1 cellular context compared by ENCODE assay signal in the genomic region with DNA sequence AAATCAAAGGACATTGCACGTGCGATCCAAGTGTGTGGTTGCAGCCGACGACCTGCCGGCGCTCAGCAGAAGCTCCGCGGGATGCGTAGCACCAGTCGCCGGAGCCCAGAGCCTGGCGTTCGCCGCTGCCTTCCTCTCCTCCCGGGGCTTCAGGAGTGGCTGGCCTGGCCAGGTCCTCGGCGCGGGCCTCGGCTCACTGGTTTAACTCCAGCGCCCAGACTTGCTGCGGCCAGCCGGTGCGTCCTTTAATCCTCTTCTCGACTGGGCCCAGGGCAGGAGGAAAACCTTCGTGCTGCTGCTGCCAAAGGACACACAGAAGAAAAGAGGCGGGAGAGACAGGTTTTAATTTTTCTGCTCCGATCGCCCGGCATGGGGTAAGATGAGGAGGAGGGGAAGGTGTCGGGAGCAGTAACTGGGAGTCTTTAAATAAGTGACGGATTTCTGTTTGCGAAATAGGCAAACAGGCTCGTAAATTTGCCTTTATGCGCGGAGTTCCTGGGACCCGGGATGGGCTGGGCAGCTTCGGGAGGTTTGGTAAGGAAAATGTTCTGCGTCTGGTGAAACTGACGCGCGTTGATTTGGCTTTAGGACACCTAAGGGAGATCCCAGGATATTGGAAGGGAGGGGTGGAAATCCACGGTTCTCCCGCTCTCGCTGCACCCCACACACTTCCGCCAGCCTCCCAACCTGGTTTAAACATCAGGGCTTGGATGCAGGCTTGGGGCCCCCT.
TF ChIP-seq lines count a peak whose summit lies in the region.

No MANE protein-coding gene starts in this region.

TF ChIP-seq in HepG2, 621 proteins besides CTCF, POLR2A, EP300 and RAD21:
- TF ChIP-seq ZNF225 (CRISPR knock-in tag; IDR thresholded peaks at IDR 0.05): no peak
- TF ChIP-seq, protein P1, sequence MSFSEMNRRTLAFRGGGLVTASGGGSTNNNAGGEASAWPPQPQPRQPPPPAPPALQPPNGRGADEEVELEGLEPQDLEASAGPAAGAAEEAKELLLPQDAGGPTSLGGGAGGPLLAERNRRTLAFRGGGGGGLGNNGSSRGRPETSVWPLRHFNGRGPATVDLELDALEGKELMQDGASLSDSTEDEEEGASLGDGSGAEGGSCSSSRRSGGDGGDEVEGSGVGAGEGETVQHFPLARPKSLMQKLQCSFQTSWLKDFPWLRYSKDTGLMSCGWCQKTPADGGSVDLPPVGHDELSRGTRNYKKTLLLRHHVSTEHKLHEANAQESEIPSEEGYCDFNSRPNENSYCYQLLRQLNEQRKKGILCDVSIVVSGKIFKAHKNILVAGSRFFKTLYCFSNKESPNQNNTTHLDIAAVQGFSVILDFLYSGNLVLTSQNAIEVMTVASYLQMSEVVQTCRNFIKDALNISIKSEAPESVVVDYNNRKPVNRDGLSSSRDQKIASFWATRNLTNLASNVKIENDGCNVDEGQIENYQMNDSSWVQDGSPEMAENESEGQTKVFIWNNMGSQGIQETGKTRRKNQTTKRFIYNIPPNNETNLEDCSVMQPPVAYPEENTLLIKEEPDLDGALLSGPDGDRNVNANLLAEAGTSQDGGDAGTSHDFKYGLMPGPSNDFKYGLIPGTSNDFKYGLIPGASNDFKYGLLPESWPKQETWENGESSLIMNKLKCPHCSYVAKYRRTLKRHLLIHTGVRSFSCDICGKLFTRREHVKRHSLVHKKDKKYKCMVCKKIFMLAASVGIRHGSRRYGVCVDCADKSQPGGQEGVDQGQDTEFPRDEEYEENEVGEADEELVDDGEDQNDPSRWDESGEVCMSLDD (CRISPR knock-in tag; IDR thresholded peaks at IDR 0.05; ENCODE audit: borderline replicate concordance): no peak
- peak; percentile 93 for TF ChIP-seq EZH2 (conservative IDR thresholded peaks at IDR 0.05; ENCODE audit: low read depth, low read length)
- no peak for TF ChIP-seq ZNF598 (CRISPR knock-in tag; IDR thresholded peaks at IDR 0.05; ENCODE audit: borderline replicate concordance)
- 0 out of 2 replicates have a peak, but pooled peaks have one; percentile 5 for TF ChIP-seq BHLHE40 (IDR thresholded peaks at IDR 0.05; ENCODE audit: low read length)
- TF ChIP-seq, protein P2, sequence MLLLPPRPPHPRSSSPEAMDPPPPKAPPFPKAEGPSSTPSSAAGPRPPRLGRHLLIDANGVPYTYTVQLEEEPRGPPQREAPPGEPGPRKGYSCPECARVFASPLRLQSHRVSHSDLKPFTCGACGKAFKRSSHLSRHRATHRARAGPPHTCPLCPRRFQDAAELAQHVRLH (CRISPR knock-in tag; IDR thresholded peaks at IDR 0.05; ENCODE audit: borderline replicate concordance, low read depth): no peak
- TF ChIP-seq NCOA2 (CRISPR knock-in tag; IDR thresholded peaks at IDR 0.05): no peak
- no peak for TF ChIP-seq ZNF292 (CRISPR knock-in tag; IDR thresholded peaks at IDR 0.05; ENCODE audit: borderline replicate concordance, low read depth)
- TF ChIP-seq, protein P3, sequence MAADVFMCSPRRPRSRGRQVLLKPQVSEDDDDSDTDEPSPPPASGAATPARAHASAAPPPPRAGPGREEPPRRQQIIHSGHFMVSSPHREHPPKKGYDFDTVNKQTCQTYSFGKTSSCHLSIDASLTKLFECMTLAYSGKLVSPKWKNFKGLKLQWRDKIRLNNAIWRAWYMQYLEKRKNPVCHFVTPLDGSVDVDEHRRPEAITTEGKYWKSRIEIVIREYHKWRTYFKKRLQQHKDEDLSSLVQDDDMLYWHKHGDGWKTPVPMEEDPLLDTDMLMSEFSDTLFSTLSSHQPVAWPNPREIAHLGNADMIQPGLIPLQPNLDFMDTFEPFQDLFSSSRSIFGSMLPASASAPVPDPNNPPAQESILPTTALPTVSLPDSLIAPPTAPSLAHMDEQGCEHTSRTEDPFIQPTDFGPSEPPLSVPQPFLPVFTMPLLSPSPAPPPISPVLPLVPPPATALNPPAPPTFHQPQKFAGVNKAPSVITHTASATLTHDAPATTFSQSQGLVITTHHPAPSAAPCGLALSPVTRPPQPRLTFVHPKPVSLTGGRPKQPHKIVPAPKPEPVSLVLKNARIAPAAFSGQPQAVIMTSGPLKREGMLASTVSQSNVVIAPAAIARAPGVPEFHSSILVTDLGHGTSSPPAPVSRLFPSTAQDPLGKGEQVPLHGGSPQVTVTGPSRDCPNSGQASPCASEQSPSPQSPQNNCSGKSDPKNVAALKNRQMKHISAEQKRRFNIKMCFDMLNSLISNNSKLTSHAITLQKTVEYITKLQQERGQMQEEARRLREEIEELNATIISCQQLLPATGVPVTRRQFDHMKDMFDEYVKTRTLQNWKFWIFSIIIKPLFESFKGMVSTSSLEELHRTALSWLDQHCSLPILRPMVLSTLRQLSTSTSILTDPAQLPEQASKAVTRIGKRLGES (CRISPR knock-in tag; IDR thresholded peaks at IDR 0.05; ENCODE audit: borderline replicate concordance): no peak
- peak; percentile 69 for TF ChIP-seq HNRNPLL (IDR thresholded peaks at IDR 0.05; ENCODE audit: low read depth, low read length, poor library complexity, severe bottlenecking)
- TF ChIP-seq, protein P4, sequence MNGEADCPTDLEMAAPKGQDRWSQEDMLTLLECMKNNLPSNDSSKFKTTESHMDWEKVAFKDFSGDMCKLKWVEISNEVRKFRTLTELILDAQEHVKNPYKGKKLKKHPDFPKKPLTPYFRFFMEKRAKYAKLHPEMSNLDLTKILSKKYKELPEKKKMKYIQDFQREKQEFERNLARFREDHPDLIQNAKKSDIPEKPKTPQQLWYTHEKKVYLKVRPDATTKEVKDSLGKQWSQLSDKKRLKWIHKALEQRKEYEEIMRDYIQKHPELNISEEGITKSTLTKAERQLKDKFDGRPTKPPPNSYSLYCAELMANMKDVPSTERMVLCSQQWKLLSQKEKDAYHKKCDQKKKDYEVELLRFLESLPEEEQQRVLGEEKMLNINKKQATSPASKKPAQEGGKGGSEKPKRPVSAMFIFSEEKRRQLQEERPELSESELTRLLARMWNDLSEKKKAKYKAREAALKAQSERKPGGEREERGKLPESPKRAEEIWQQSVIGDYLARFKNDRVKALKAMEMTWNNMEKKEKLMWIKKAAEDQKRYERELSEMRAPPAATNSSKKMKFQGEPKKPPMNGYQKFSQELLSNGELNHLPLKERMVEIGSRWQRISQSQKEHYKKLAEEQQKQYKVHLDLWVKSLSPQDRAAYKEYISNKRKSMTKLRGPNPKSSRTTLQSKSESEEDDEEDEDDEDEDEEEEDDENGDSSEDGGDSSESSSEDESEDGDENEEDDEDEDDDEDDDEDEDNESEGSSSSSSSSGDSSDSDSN (CRISPR knock-in tag; IDR thresholded peaks at IDR 0.05): peak; percentile 46; the same call in 1 of the 2 replicates
- TF ChIP-seq MXI1 (IDR thresholded peaks at IDR 0.05; ENCODE audit: borderline replicate concordance, low read depth, low read length): no peak
